Comparison of ENCODE assay signal across 8 cellular contexts in the genomic region with DNA sequence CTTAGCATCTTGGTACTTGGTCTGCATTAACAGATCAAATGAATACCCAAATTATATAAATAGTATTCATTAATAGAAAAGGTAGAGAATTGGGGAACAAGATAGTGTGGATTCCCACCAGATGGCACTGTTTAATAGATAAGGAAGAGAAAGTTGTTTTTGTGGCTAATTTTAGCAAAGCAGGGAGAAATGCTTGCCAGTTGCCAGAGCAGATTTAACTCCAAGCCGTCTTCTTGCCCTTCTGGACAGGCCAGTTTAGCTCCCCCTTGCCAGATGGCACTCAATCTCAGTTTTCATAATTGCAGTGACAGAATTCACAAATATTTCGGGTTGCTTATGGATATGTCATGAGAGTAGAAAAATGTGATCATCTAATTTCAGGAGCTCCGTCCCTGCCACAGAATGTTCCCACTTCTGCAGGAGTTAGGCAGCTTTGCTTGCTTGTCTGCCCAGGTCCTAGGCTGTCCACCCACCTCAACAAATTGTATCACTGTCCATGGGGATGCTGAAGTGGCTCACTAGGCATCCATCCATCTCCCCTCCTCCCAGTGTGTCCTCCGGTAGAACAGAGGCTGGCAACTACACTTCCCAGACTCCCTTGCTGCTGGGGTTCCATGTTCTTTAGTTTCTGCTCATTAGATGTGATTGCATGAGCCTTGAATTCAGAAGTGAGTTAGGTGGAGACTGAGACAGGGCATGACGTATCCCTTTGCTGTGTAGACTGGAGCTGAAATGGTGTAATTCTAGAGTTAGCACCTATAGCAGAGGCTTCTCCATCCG. TPM values are rescaled to one million over a fixed set of nuclear protein-coding genes. Genes with fewer than 3 reads are reported as not detected.
DNase-seq lines count a peak whose midpoint lies in the region; ATAC-seq and TF ChIP-seq lines count a peak whose summit lies in the region.

No MANE protein-coding gene starts in this region.

- H2AFZ ChIP-seq in SU-DHL-6 (ENCODE audit: low read depth, low read length, severe bottlenecking) = no peak overlapping the region

- TF ChIP-seq CTCF in SU-DHL-6 (IDR thresholded peaks at IDR 0.05; ENCODE audit: insufficient read depth, low read length, poor library complexity, severe bottlenecking) = peak; percentile 9

- peak overlapping the region in 2 of 11 experiments; percentile 11 to 13; a peak in 4 of 22 replicates for H3K27ac ChIP-seq in BLaER1 treated with 17β-estradiol and CSF1 and Interleukin-3, amounts not matched to agents 10 nM and 100 nM
- no peak overlapping the region for H3K27ac ChIP-seq in SU-DHL-6 (ENCODE audit: low read depth, low read length)

- no peaks in the 10 kb centered on the region for H3K27me3 ChIP-seq in BLaER1 treated with 17β-estradiol and CSF1 and Interleukin-3, amounts not matched to agents 10 nM and 100 nM
- H3K27me3 ChIP-seq in SU-DHL-6 (ENCODE audit: low read length) = no peaks in the 10 kb centered on the region

- peaks cover 14 to 17% (median 15%) of the 10 kb centered on the region in 11 experiments for H3K9me3 ChIP-seq in BLaER1 treated with 17β-estradiol and CSF1 and Interleukin-3, amounts not matched to agents 10 nM and 100 nM (replicated peaks in 1 of 11)
- peaks cover 12% of the 10 kb centered on the region; the same call in 1 of the 2 replicates for H3K9me3 ChIP-seq in SU-DHL-6 (ENCODE audit: insufficient read depth, low read length)

- peaks cover 0 to 4% (median 0%) of the 10 kb centered on the region in 11 experiments; a peak in 1 of 22 replicates for H4K20me1 ChIP-seq in BLaER1 treated with 17β-estradiol and CSF1 and Interleukin-3, amounts not matched to agents 10 nM and 100 nM
- no peaks in the 10 kb centered on the region for H4K20me1 ChIP-seq in SU-DHL-6 (ENCODE audit: low read depth, low read length)

- no peak for TF ChIP-seq EP300 in Ishikawa (IDR thresholded peaks at IDR 0.05; ENCODE audit: borderline replicate concordance)

- H3K9me2 ChIP-seq in SU-DHL-6 (replicated peaks; ENCODE audit: insufficient read depth, low read length) = no peaks in the 10 kb centered on the region

- no peaks in the 10 kb centered on the region for H3K36me3 ChIP-seq in BLaER1 treated with 17β-estradiol and CSF1 and Interleukin-3, amounts not matched to agents 10 nM and 100 nM
- H3K36me3 ChIP-seq in SU-DHL-6 (ENCODE audit: low read length) = no peaks in the 10 kb centered on the region

- peak; percentile 50; the same call in 1 of the 2 replicates for TF ChIP-seq RAD21 in Ishikawa (IDR thresholded peaks at IDR 0.05; ENCODE audit: low read depth)

- no peak overlapping the region for H3K4me3 ChIP-seq in BLaER1 treated with 17β-estradiol and CSF1 and Interleukin-3, amounts not matched to agents 10 nM and 100 nM
- H3K4me3 ChIP-seq in SU-DHL-6 (ENCODE audit: insufficient read depth, low read length, poor library complexity, severe bottlenecking) = no peak overlapping the region

- DNase-seq in globus pallidus (ENCODE audit: low spot score) = peak; percentile 80
- DNase-seq in renal cortical epithelial cell (ENCODE audit: low read depth) = peak; percentile 47
- no peak for DNase-seq in activated effector memory CD4-positive, alpha-beta T cell treated with Interleukin-2 at 50 U/mL for 16 hours

- no peaks in the 10 kb centered on the region for H3F3A ChIP-seq in SU-DHL-6 (ENCODE audit: insufficient read depth)

- H3K4me1 ChIP-seq in BLaER1 treated with 17β-estradiol and CSF1 and Interleukin-3, amounts not matched to agents 10 nM and 100 nM = peaks cover 5 to 9% (median 6%) of the 10 kb centered on the region in 10 experiments; a peak in 15 of 20 replicates

- ATAC-seq in GM19328 (IDR thresholded peaks at IDR 0.05; ENCODE audit: unreplicated experiment) (no peak), HG03159 (IDR thresholded peaks at IDR 0.05; ENCODE audit: unreplicated experiment) (no peak)

- H3K4me2 ChIP-seq in BLaER1 treated with 17β-estradiol and CSF1 and Interleukin-3, amounts not matched to agents 10 nM and 100 nM = peak overlapping the region in 7 of 11 experiments; percentile 10 to 40 (median 31); a peak in 11 of 22 replicates
- no peak overlapping the region for H3K4me2 ChIP-seq in SU-DHL-6 (ENCODE audit: low read depth, low read length, poor library complexity, severe bottlenecking)

- no peaks in the 10 kb centered on the region for H3K79me2 ChIP-seq in SU-DHL-6 (ENCODE audit: insufficient read depth, low read length)

- 0 out of 22 replicates have a peak overlapping the region, but pooled peaks of 1 of the 11 experiments have one; percentile 11 for H3K9ac ChIP-seq in BLaER1 treated with 17β-estradiol and CSF1 and Interleukin-3, amounts not matched to agents 10 nM and 100 nM
- H3K9ac ChIP-seq in SU-DHL-6 (ENCODE audit: low read length) = no peak overlapping the region

TF ChIP-seq in Ishikawa, 13 proteins besides CTCF, POLR2A, EP300 and RAD21:
- TF ChIP-seq NFIC (IDR thresholded peaks at IDR 0.05) (no peak), ZBTB7A (IDR thresholded peaks at IDR 0.05; ENCODE audit: low read depth) (no peak), TAF1 (IDR thresholded peaks at IDR 0.05; ENCODE audit: low read depth) (no peak), CEBPB (IDR thresholded peaks at IDR 0.05) (no peak), FOXM1 (IDR thresholded peaks at IDR 0.05; ENCODE audit: borderline replicate concordance, low read depth) (no peak), TCF12 (IDR thresholded peaks at IDR 0.05; ENCODE audit: low read depth) (no peak), CREB1 (IDR thresholded peaks at IDR 0.05; ENCODE audit: low read depth) (no peak), EGR1 (IDR thresholded peaks at IDR 0.05) (no peak), YY1 (IDR thresholded peaks at IDR 0.05; ENCODE audit: low read depth) (no peak)
- TF ChIP-seq, protein P1, sequence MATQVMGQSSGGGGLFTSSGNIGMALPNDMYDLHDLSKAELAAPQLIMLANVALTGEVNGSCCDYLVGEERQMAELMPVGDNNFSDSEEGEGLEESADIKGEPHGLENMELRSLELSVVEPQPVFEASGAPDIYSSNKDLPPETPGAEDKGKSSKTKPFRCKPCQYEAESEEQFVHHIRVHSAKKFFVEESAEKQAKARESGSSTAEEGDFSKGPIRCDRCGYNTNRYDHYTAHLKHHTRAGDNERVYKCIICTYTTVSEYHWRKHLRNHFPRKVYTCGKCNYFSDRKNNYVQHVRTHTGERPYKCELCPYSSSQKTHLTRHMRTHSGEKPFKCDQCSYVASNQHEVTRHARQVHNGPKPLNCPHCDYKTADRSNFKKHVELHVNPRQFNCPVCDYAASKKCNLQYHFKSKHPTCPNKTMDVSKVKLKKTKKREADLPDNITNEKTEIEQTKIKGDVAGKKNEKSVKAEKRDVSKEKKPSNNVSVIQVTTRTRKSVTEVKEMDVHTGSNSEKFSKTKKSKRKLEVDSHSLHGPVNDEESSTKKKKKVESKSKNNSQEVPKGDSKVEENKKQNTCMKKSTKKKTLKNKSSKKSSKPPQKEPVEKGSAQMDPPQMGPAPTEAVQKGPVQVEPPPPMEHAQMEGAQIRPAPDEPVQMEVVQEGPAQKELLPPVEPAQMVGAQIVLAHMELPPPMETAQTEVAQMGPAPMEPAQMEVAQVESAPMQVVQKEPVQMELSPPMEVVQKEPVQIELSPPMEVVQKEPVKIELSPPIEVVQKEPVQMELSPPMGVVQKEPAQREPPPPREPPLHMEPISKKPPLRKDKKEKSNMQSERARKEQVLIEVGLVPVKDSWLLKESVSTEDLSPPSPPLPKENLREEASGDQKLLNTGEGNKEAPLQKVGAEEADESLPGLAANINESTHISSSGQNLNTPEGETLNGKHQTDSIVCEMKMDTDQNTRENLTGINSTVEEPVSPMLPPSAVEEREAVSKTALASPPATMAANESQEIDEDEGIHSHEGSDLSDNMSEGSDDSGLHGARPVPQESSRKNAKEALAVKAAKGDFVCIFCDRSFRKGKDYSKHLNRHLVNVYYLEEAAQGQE (IDR thresholded peaks at IDR 0.05; ENCODE audit: low read depth) = no peak
- TF ChIP-seq, protein P2, sequence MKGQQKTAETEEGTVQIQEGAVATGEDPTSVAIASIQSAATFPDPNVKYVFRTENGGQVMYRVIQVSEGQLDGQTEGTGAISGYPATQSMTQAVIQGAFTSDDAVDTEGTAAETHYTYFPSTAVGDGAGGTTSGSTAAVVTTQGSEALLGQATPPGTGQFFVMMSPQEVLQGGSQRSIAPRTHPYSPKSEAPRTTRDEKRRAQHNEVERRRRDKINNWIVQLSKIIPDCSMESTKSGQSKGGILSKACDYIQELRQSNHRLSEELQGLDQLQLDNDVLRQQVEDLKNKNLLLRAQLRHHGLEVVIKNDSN (IDR thresholded peaks at IDR 0.05) = no peak
- TF ChIP-seq, protein P3, sequence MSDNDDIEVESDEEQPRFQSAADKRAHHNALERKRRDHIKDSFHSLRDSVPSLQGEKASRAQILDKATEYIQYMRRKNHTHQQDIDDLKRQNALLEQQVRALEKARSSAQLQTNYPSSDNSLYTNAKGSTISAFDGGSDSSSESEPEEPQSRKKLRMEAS (IDR thresholded peaks at IDR 0.05) = no peak

RNA-seq across cellular contexts. Expression of a gene that starts 11.8 kb away (rescaled TPM):
- 99.8 and 127 TPM in 2 replicates for total RNA-seq in renal cortical epithelial cell

RNA-seq across cellular contexts. Expression of a gene that starts 32.7 kb away (rescaled TPM):
- total RNA-seq in renal cortical epithelial cell = 44.5 and 219 TPM in 2 replicates
